8 cellular contexts compared by ENCODE assay signal in genomic region chr16:30526137-30526822, GRCh38. TPM values are rescaled to one million over a fixed set of nuclear protein-coding genes. Genes with fewer than 3 reads are reported as not detected.
DNase-seq lines count a peak whose midpoint lies in the region; ATAC-seq and TF ChIP-seq lines count a peak whose summit lies in the region.

Gene ZNF768, minus strand, starts transcription at chr16:30526566. Its CDS starts 153 bp downstream, at chr16:30526413.

- DNase-seq in AG04449 (ENCODE audit: low read depth, low spot score): no peak
- no peak for DNase-seq in central memory CD8-positive, alpha-beta T cell (ENCODE audit: low spot score in 2 of 2)
- no peak for DNase-seq in kidney epithelial cell (ENCODE audit: low read depth)
- DNase-seq in spleen: peak; percentile 95
- DNase-seq in NCI-H2107 treated with DMSO at 0.1 percent for 48 hours (lab: John Stamatoyannopoulos, UW; ENCODE audit: unreplicated experiment): no peak

- H3K4me3 Mint-ChIP-seq in central memory CD8-positive, alpha-beta T cell: peak within 1 kb of the TSS; percentile 84

- peaks cover 6 to 64% (median 32%) of the 10 kb centered on the region in 6 donors for H3K4me1 ChIP-seq in spleen

- TF ChIP-seq POLR2A in GM18505 (IDR thresholded peaks at IDR 0.05; ENCODE audit: borderline replicate concordance, extremely low read depth, insufficient read depth, insufficient read length) (no peak), spleen (IDR thresholded peaks at IDR 0.05) (no peak)

- peak within 1 kb of the TSS; percentile 80 for H3K4me3 ChIP-seq in AG04449 (ENCODE audit: low read depth, low read length)
- peak within 1 kb of the TSS; percentile 66 for H3K4me3 ChIP-seq in kidney epithelial cell (ENCODE audit: low read depth, low read length)
- H3K4me3 ChIP-seq in spleen: peak within 1 kb of the TSS; percentile 47 to 96 (median 80)

- peaks cover 25% of the 10 kb centered on the region for H3K4me1 Mint-ChIP-seq in central memory CD8-positive, alpha-beta T cell

- CTCF ChIA-PET in AG04449 (lab: Yijun Ruan, JAX): interaction anchor here (0.6 to 2.3 kb wide), 4 partner anchors 9 to 434 kb away, joined by 3 to 9 read pairs (median 5); partner anchors contain the start of genes TBX6 and ZNF747

- peak within 1 kb of the TSS; percentile 88 to 99 (median 97) for H3K27ac ChIP-seq in spleen

- POLR2A ChIA-PET in AG04449 (lab: Yijun Ruan, JAX): interaction anchor here (0.6 to 1.1 kb wide), 6 partner anchors 9 to 537 kb away, joined by 3 to 6 read pairs (median 3); partner anchors contain the start of genes DCTPP1 and SEPHS2

- peaks cover 35% of the 10 kb centered on the region for H3K36me3 Mint-ChIP-seq in central memory CD8-positive, alpha-beta T cell (ENCODE audit: insufficient read depth)

- H3K36me3 ChIP-seq in kidney epithelial cell (ENCODE audit: control insufficient read depth, insufficient read depth, low read length) (no peaks in the 10 kb centered on the region), spleen (peaks cover 0 to 37% (median 20%) of the 10 kb centered on the region in 6 donors)

- 0 to 3% (median 2%) methylated on average over 11 to 73 of the region's 73 CpGs for WGBS in spleen, 5 donors

- H3K9me3 Mint-ChIP-seq in central memory CD8-positive, alpha-beta T cell: no peaks in the 10 kb centered on the region

- intact Hi-C loops in spleen (cut with DNase I; ENCODE audit: low total_unique reads): loop anchor here (10.0 kb wide), 1 partner anchor 81 kb away; the partner anchor contains the start of gene SEPHS2

- H3K27me3 ChIP-seq in kidney epithelial cell (ENCODE audit: control insufficient read depth, insufficient read depth, low read length) (no peaks in the 10 kb centered on the region), spleen (replicated peaks in 1 of 7) (no peaks in the 10 kb centered on the region)

- peak within 1 kb of the TSS; percentile 83 for H3K27ac Mint-ChIP-seq in central memory CD8-positive, alpha-beta T cell (ENCODE audit: low read depth)

- no peaks in the 10 kb centered on the region for H3K27me3 Mint-ChIP-seq in central memory CD8-positive, alpha-beta T cell

- peak; percentile 28 for ATAC-seq in GM18505 (IDR thresholded peaks at IDR 0.05; ENCODE audit: unreplicated experiment)
- peak; percentile 14 for ATAC-seq in HG03095 (IDR thresholded peaks at IDR 0.05; ENCODE audit: unreplicated experiment)
- peak; percentile 30 for ATAC-seq in SK-N-SH treated with all-trans-retinoic acid at 6 μM for 48 hours
- no peak for ATAC-seq in central memory CD8-positive, alpha-beta T cell (replicated peaks; ENCODE audit: extremely low read depth, poor library complexity, severe bottlenecking)

- no peaks in the 10 kb centered on the region for H3K9me3 ChIP-seq in spleen

- TF ChIP-seq CTCF in AG04449 (IDR thresholded peaks at IDR 0.05; ENCODE audit: insufficient read depth, low read length, missing control alignments): no peak
- no peak for TF ChIP-seq CTCF in kidney epithelial cell (IDR thresholded peaks at IDR 0.05; ENCODE audit: insufficient read depth, low read length, poor library complexity, severe bottlenecking)
- no peak for TF ChIP-seq CTCF in spleen (IDR thresholded peaks at IDR 0.05 in 8 of 11, conservative IDR thresholded peaks at IDR 0.05 in 3 of 11)

TF ChIP-seq in SK-N-SH treated with all-trans-retinoic acid at 6 μM for 48 hours, 23 proteins besides CTCF, POLR2A, EP300 and RAD21:
- TF ChIP-seq TSHZ2 (CRISPR knock-in tag; IDR thresholded peaks at IDR 0.05) (no peak), ZNF565 (CRISPR knock-in tag; conservative IDR thresholded peaks at IDR 0.05; ENCODE audit: low read depth) (no peak), POU6F1 (CRISPR knock-in tag; IDR thresholded peaks at IDR 0.05; ENCODE audit: borderline replicate concordance, low read depth) (no peak), RARB (CRISPR knock-in tag; IDR thresholded peaks at IDR 0.05) (no peak), ISL1 (CRISPR knock-in tag; IDR thresholded peaks at IDR 0.05) (no peak), TCF4 (CRISPR knock-in tag; IDR thresholded peaks at IDR 0.05; ENCODE audit: borderline replicate concordance) (no peak), PATZ1 (CRISPR knock-in tag; IDR thresholded peaks at IDR 0.05; ENCODE audit: borderline replicate concordance) (no peak), CREB5 (CRISPR knock-in tag; IDR thresholded peaks at IDR 0.05; ENCODE audit: low read depth) (no peak), ZFP30 (CRISPR knock-in tag; IDR thresholded peaks at IDR 0.05) (no peak), CSRNP3 (CRISPR knock-in tag; IDR thresholded peaks at IDR 0.05) (no peak), ZFP3 (CRISPR knock-in tag; IDR thresholded peaks at IDR 0.05) (no peak), SNAI2 (CRISPR knock-in tag; IDR thresholded peaks at IDR 0.05) (no peak)

RNA-seq across cellular contexts. Expression of gene ZNF768, which starts in this region (rescaled TPM):
- total RNA-seq in kidney epithelial cell (50.9 and 59.5 TPM in 2 replicates), spleen (10 to 100 TPM; 17.2 to 27.3 (median 25.5) TPM)
- polyA plus RNA-seq in spleen: 10 to 100 TPM; 17.0 to 33.1 (median 21.6) TPM
